Comparison of ENCODE assay signal across 23 cellular contexts in the genomic region with DNA sequence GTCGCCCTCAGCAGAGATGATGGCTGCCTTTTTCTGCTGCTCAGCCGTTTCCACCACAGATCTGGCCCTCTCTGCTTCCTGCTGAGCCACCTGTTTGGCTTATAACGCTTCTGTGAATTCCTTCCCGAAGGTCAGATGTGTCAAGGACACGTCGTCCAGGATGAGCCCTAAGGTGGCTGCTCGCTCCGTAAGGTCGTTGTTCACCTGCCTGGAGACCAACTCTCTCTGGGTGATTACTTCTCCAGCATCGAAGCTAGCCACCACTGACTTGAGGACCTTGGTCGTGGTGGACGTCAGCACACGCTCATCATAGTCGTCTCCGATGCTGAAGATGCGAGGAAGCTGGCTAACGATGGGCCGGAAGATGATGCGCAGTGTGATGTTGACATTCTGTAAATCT. TPM values are rescaled to one million over a fixed set of nuclear protein-coding genes. Genes with fewer than 3 reads are reported as not detected.
DNase-seq lines count a peak whose midpoint lies in the region; ATAC-seq, FAIRE-seq and TF ChIP-seq lines count a peak whose summit lies in the region.
"Had no signal": no experiment of that assay in that cellular context is flagged by ENCODE, and none has a peak within 500 bp of the region (broad histone marks: within the 10 kb centered on the region; RNA-seq: fewer than 3 reads in every experiment).

No MANE protein-coding gene starts in this region.

- H2BK5ac ChIP-seq in H1 (ENCODE audit: low read depth, low read length), result peak overlapping the region; percentile 7; the same call in 1 of the 2 replicates

- no peak overlapping the region for H4K8ac ChIP-seq in H1 (ENCODE audit: extremely low read depth, insufficient read depth, low read length)

- TF ChIP-seq EP300 in H1 (IDR thresholded peaks at IDR 0.05; ENCODE audit: borderline replicate concordance in 1 of 2, low read depth in 2 of 2, low read length in 2 of 2), result no peak

- H3K79me2 ChIP-seq in H1 (ENCODE audit: control insufficient read depth in 1 of 2, insufficient read depth in 2 of 2, low read length in 2 of 2), result no peaks in the 10 kb centered on the region

- peak overlapping the region; percentile 56; the same call in 1 of the 2 replicates for H2AK5ac ChIP-seq in H1 (ENCODE audit: low read depth, low read length)

- POLR2A ChIA-PET in H1 (lab: Charles Lee; ENCODE audit: partially characterized antibody), result interaction anchor here (1.7 kb wide), 1 partner anchor 22 kb away, joined by 3 read pairs; no protein-coding TSS in a partner anchor

- no peak overlapping the region for H3K14ac ChIP-seq in H1 (ENCODE audit: insufficient read length)

- no peaks in the 10 kb centered on the region for H3K9me3 ChIP-seq in H1 (ENCODE audit: insufficient read depth in 2 of 2, low read depth in 1 of 2, low read length in 1 of 2)
- H3K9me3 ChIP-seq: SJCRH30 had no signal

- no peak overlapping the region for H2BK120ac ChIP-seq in H1 (replicated peaks; ENCODE audit: low read depth, low read length)

- H3K4ac ChIP-seq in H1 (replicated peaks; ENCODE audit: insufficient read length, low read depth, low read length), result no peak overlapping the region

- TF ChIP-seq CTCF in H1 (IDR thresholded peaks at IDR 0.05; ENCODE audit: control extremely low read depth in 1 of 3, insufficient read depth in 1 of 3, low read depth in 1 of 3, low read length in 3 of 3), result no peak

- no peak overlapping the region; the same call in 1 of the 2 replicates for H3K18ac ChIP-seq in H1 (ENCODE audit: extremely low read depth, low read length)

- H3K23ac ChIP-seq in H1 (ENCODE audit: insufficient read length), result no peak overlapping the region

- no peak overlapping the region for H3K4me3 ChIP-seq in H1 (ENCODE audit: extremely low read depth in 1 of 4, insufficient read depth in 2 of 4, low read depth in 3 of 4, low read length in 4 of 4)
- H3K4me3 ChIP-seq: PC-9, SJCRH30 had no signal

- no peak overlapping the region for H3K9ac ChIP-seq in H1 (replicated peaks in 1 of 4; ENCODE audit: extremely low read depth in 1 of 4, low read depth in 3 of 4, low read length in 3 of 4)
- H3K9ac ChIP-seq: KMS-11 had no signal

- H4K5ac ChIP-seq in H1 (ENCODE audit: insufficient read length, low read depth, low read length), result no peak overlapping the region

- H3K36me3 ChIP-seq in H1 (ENCODE audit: control insufficient read depth in 2 of 4, insufficient read depth in 4 of 4, low read length in 3 of 4), result no peaks in the 10 kb centered on the region
- H3K36me3 ChIP-seq: SJCRH30 had no signal

- TF ChIP-seq RAD21 in H1 (IDR thresholded peaks at IDR 0.05 in 1 of 2, conservative IDR thresholded peaks at IDR 0.05 in 1 of 2; ENCODE audit: low read depth in 2 of 2, low read length in 2 of 2), result no peak

- no peak overlapping the region for H4K91ac ChIP-seq in H1 (replicated peaks; ENCODE audit: insufficient read length, low read length)

- H2BK15ac ChIP-seq in H1 (ENCODE audit: low read length), result no peak overlapping the region

- H3K4me1 ChIP-seq in H1 (replicated peaks in 1 of 4; ENCODE audit: control insufficient read depth in 3 of 4, insufficient read depth in 4 of 4, low read length in 3 of 4), result no peaks in the 10 kb centered on the region; a peak in 1 of 7 replicates
- H3K4me1 ChIP-seq: SJCRH30 had no signal

- DNase-seq in GM12892 (ENCODE audit: insufficient read length) (no peak), H1 (ENCODE audit: low read depth in 1 of 2, low spot score in 2 of 2) (no peak)
- DNase-seq: Calu3; DMS79 treated with DMSO at 0.1 percent for 48 hours; GF-D8; MM.1S; NCI-H2029; NCI-H446 treated with DMSO at 0.1 percent for 48 hours; NCI-H526; NCI-H82; NK-92 treated with Interleukin-12 subunit alpha and Interleukin-12 subunit beta, amount 100 ng/mL, for 24 hours; PC-9; SJCRH30 had no signal

- CTCF ChIA-PET in H1 (lab: Charles Lee; ENCODE audit: partially characterized antibody), result interaction anchor here (1.0 to 2.8 kb wide), 4 partner anchors 9 to 20 kb away, joined by 3 to 8 read pairs (median 6); a partner anchor contains a TSS

- no peaks in the 10 kb centered on the region for H3K27me3 ChIP-seq in H1 (replicated peaks in 1 of 4; ENCODE audit: control insufficient read depth in 3 of 4, extremely low read depth in 1 of 4, insufficient read depth in 3 of 4, low read length in 3 of 4)
- H3K27me3 ChIP-seq: SJCRH30 had no signal

- no peaks in the 10 kb centered on the region for H3K79me1 ChIP-seq in H1 (ENCODE audit: low read depth, low read length)

- ATAC-seq in HG02571 (IDR thresholded peaks at IDR 0.05; ENCODE audit: unreplicated experiment), result no peak
- no peak for ATAC-seq in HG02981 (IDR thresholded peaks at IDR 0.05; ENCODE audit: unreplicated experiment)
- ATAC-seq: Right ventricle myocardium inferior had no signal

- TF ChIP-seq POLR2A in GM12892 (IDR thresholded peaks at IDR 0.05; ENCODE audit: low read depth, low read length) (no peak), H1 (IDR thresholded peaks at IDR 0.05; ENCODE audit: control extremely low read depth in 1 of 2, low read depth in 2 of 2, low read length in 2 of 2) (no peak)

- H3K56ac ChIP-seq in H1 (replicated peaks; ENCODE audit: insufficient read length, low read depth, low read length), result no peak overlapping the region

- H3K4me2 ChIP-seq in H1 (ENCODE audit: insufficient read depth in 1 of 2, low read depth in 2 of 2, low read length in 2 of 2), result no peak overlapping the region
- H3K4me2 ChIP-seq: KMS-11, PC-9 had no signal

- H2BK20ac ChIP-seq in H1 (ENCODE audit: low read length), result no peak overlapping the region

- no peak overlapping the region; the same call in 1 of the 2 replicates for H2AFZ ChIP-seq in H1 (ENCODE audit: low read length)
- H2AFZ ChIP-seq: PC-9 had no signal

- H3K23me2 ChIP-seq in H1 (ENCODE audit: low read depth, low read length), result no peaks in the 10 kb centered on the region

- H2BK12ac ChIP-seq in H1 (ENCODE audit: low read depth, low read length), result 0 out of 2 replicates have a peak overlapping the region, but pooled peaks have one; percentile 7

- peak; percentile 33 for FAIRE-seq in GM12892 (lab: Jason Lieb, UNC)
- no peak for FAIRE-seq in H1 (lab: Jason Lieb, UNC)
- FAIRE-seq: GM18507, HTR-8/SVneo had no signal

- 95% methylated on average over 19 of the region's 19 CpGs; no CpG with 5 or more reads in 1 of the 2 experiments for WGBS in H1 (ENCODE audit: extremely low coverage in 1 of 2, insufficient coverage in 1 of 2, insufficient read length in 1 of 2, insufficient replicate concordance in 2 of 2, low coverage in 1 of 2, low lambda C conversion rate in 2 of 2, missing lambda C conversion rate in 1 of 2), 2 experiments

- no peak overlapping the region for H3K27ac ChIP-seq in H1 (ENCODE audit: low read depth, low read length)
- H3K27ac ChIP-seq: KMS-11, PC-9, SJCRH30 had no signal

- no peaks in the 10 kb centered on the region for H4K20me1 ChIP-seq in H1 (replicated peaks in 1 of 2; ENCODE audit: control insufficient read depth in 1 of 2, insufficient read depth in 2 of 2, low read length in 2 of 2)

TF ChIP-seq in H1, 55 proteins besides CTCF, POLR2A, EP300 and RAD21 (continues in another document):
- no peak for TF ChIP-seq TAF1 (IDR thresholded peaks at IDR 0.05; ENCODE audit: low read depth, low read length)
- TF ChIP-seq POLR2AphosphoS5 (IDR thresholded peaks at IDR 0.05; ENCODE audit: low read depth, low read length), result no peak

RNA-seq across cellular contexts. Expression of a gene that starts 11.7 kb away (rescaled TPM):
- 24.3 TPM for polyA plus RNA-seq in GM12892 (2012; ENCODE audit: missing spikeins)
- total RNA-seq in H1 (2021; fragmentation: NEBNext Ultra II Directional; extraction: Animal tissue kit (Norgen Biotek cat#: 25700)), result 8.1 and 8.3 TPM in 2 replicates
- polyA plus RNA-seq in H1 (2011; rRNA removed), result 3.8 and 4.2 TPM in 2 replicates
- polyA plus RNA-seq in H1 (2011; cell fraction: cytosol; rRNA removed), result 7.7 TPM
- polyA plus RNA-seq in H1 (2011; cell fraction: nucleus; rRNA removed), result 5.0 TPM
- 7.5 to 10.4 TPM (median 8.3 TPM) in 4 replicates for polyA plus RNA-seq in H1 (2012, experiment 1 of 2)
- polyA plus RNA-seq in H1 (2012, experiment 2 of 2), result 5.9 TPM
- 4.8 TPM for polyA plus RNA-seq in H1 (2013, experiment 1 of 2)
- polyA plus RNA-seq in H1 (2013, experiment 2 of 2), result 4.6 TPM
- polyA minus RNA-seq in H1 (2011; rRNA and poly(A)+ RNA removed), result 12.5 and 15.9 TPM in 2 replicates
- 3.4 TPM for polyA minus RNA-seq in H1 (2011; cell fraction: cytosol; rRNA and poly(A)+ RNA removed)
- polyA minus RNA-seq in H1 (2011; cell fraction: nucleus; rRNA and poly(A)+ RNA removed), result 7.7 TPM

RNA-seq across cellular contexts. Expression of a gene that starts 14.4 kb away (rescaled TPM):
- 0.15 TPM for polyA plus RNA-seq in GM12892 (2012; ENCODE audit: missing spikeins)
- 2.2 and 2.5 TPM in 2 replicates for total RNA-seq in H1 (2021; fragmentation: NEBNext Ultra II Directional; extraction: Animal tissue kit (Norgen Biotek cat#: 25700))
- polyA plus RNA-seq in H1 (2011; rRNA removed), result 3.0 and 3.1 TPM in 2 replicates
- 2.6 TPM for polyA plus RNA-seq in H1 (2011; cell fraction: cytosol; rRNA removed)
- 1.2 TPM for polyA plus RNA-seq in H1 (2011; cell fraction: nucleus; rRNA removed)
- 1.8 to 2.7 TPM (median 2.3 TPM) in 4 replicates for polyA plus RNA-seq in H1 (2012, experiment 1 of 2)
- polyA plus RNA-seq in H1 (2012, experiment 2 of 2), result 3.7 TPM
- polyA plus RNA-seq in H1 (2013, experiment 1 of 2), result 1.4 TPM
- polyA plus RNA-seq in H1 (2013, experiment 2 of 2), result 1.4 TPM
- 1.6 and 1.7 TPM in 2 replicates for polyA minus RNA-seq in H1 (2011; rRNA and poly(A)+ RNA removed)
- polyA minus RNA-seq in H1 (2011; cell fraction: cytosol; rRNA and poly(A)+ RNA removed), result 1.1 TPM
- polyA minus RNA-seq in H1 (2011; cell fraction: nucleus; rRNA and poly(A)+ RNA removed), result 1.4 TPM
- total RNA-seq: A172, PC-9 had no signal

RNA-seq across cellular contexts. Expression of a gene that starts 34.1 kb away (rescaled TPM):
- not detected for polyA plus RNA-seq in GM12892 (2012; ENCODE audit: missing spikeins)
- total RNA-seq in H1 (2021; fragmentation: NEBNext Ultra II Directional; extraction: Animal tissue kit (Norgen Biotek cat#: 25700)), result not detected in 2 replicates
- not detected in 2 replicates for polyA plus RNA-seq in H1 (2011; rRNA removed)
- polyA plus RNA-seq in H1 (2011; cell fraction: cytosol; rRNA removed), result not detected
- not detected for polyA plus RNA-seq in H1 (2011; cell fraction: nucleus; rRNA removed)
- polyA plus RNA-seq in H1 (2012, experiment 1 of 2), result 0.13 TPM in 1 of 4 replicates, not detected in the others
- polyA plus RNA-seq in H1 (2012, experiment 2 of 2), result not detected
- polyA plus RNA-seq in H1 (2013, experiment 1 of 2), result not detected
- not detected for polyA plus RNA-seq in H1 (2013, experiment 2 of 2)
- polyA minus RNA-seq in H1 (2011; rRNA and poly(A)+ RNA removed), result not detected in 2 replicates
- not detected for polyA minus RNA-seq in H1 (2011; cell fraction: cytosol; rRNA and poly(A)+ RNA removed)
- polyA minus RNA-seq in H1 (2011; cell fraction: nucleus; rRNA and poly(A)+ RNA removed), result not detected
- total RNA-seq: A172, Calu3, H7, PC-9, Right ventricle myocardium inferior, RPMI7951, SJCRH30 had no signal
- polyA plus RNA-seq: BJ had no signal

RNA-seq across cellular contexts. Expression of a gene that starts 49.8 kb away (rescaled TPM):
- 93.9 TPM for polyA plus RNA-seq in GM12892 (2012; ENCODE audit: missing spikeins)
- 106 and 109 TPM in 2 replicates for total RNA-seq in H1 (2021; fragmentation: NEBNext Ultra II Directional; extraction: Animal tissue kit (Norgen Biotek cat#: 25700))
- polyA plus RNA-seq in H1 (2011; rRNA removed), result 62.6 and 73.7 TPM in 2 replicates
- polyA plus RNA-seq in H1 (2011; cell fraction: cytosol; rRNA removed), result 88.9 TPM
- polyA plus RNA-seq in H1 (2011; cell fraction: nucleus; rRNA removed), result 120 TPM
- polyA plus RNA-seq in H1 (2012, experiment 1 of 2), result 119 to 125 TPM (median 122 TPM) in 4 replicates
- polyA plus RNA-seq in H1 (2012, experiment 2 of 2), result 25.5 TPM
- polyA plus RNA-seq in H1 (2013, experiment 1 of 2), result 35.6 TPM
- 32.4 TPM for polyA plus RNA-seq in H1 (2013, experiment 2 of 2)
- 127 and 159 TPM in 2 replicates for polyA minus RNA-seq in H1 (2011; rRNA and poly(A)+ RNA removed)
- polyA minus RNA-seq in H1 (2011; cell fraction: cytosol; rRNA and poly(A)+ RNA removed), result 44.6 TPM
- 92.9 TPM for polyA minus RNA-seq in H1 (2011; cell fraction: nucleus; rRNA and poly(A)+ RNA removed)
